2 cellular contexts compared by ENCODE assay signal in genomic region chr6:44078795-44079671, GRCh38.
A peak's percentile ranks its signal among the peaks of the same experiment; 100 is the strongest.
TF ChIP-seq lines count a peak whose summit lies in the region.

No MANE protein-coding gene starts in this region.

TF ChIP-seq in endothelial cell of umbilical vein, 7 proteins besides CTCF, POLR2A, EP300 and RAD21:
- no peak for TF ChIP-seq JUN (IDR thresholded peaks at IDR 0.05; ENCODE audit: borderline replicate concordance, insufficient read depth, insufficient read length, low read depth)
- TF ChIP-seq MAX (IDR thresholded peaks at IDR 0.05; ENCODE audit: insufficient read depth, insufficient read length): no peak
- TF ChIP-seq MYC (IDR thresholded peaks at IDR 0.05; ENCODE audit: low read depth, low read length): no peak
- no peak for TF ChIP-seq GATA2 (IDR thresholded peaks at IDR 0.05; ENCODE audit: insufficient read depth, insufficient read length, low read depth, low read length)
- TF ChIP-seq EZH2 (IDR thresholded peaks at IDR 0.05; ENCODE audit: borderline replicate concordance, low read depth, low read length, severe bottlenecking): no peak
- no peak for TF ChIP-seq FOS (IDR thresholded peaks at IDR 0.05; ENCODE audit: borderline replicate concordance, insufficient read depth, low read length)
- no peak for TF ChIP-seq POLR2AphosphoS5 (IDR thresholded peaks at IDR 0.05; ENCODE audit: insufficient read depth, low read depth, low read length)

TF ChIP-seq in neural cell, 6 proteins besides CTCF, POLR2A, EP300 and RAD21:
- TF ChIP-seq POLR2AphosphoS5 (IDR thresholded peaks at IDR 0.05): no peak
- no peak for TF ChIP-seq REST (IDR thresholded peaks at IDR 0.05; ENCODE audit: borderline replicate concordance)
- TF ChIP-seq MXI1 (conservative IDR thresholded peaks at IDR 0.05; ENCODE audit: poor library complexity, severe bottlenecking): no peak
- TF ChIP-seq SMC3 (conservative IDR thresholded peaks at IDR 0.05; ENCODE audit: poor library complexity): peak; percentile 98
- TF ChIP-seq TAF1 (IDR thresholded peaks at IDR 0.05; ENCODE audit: low read depth): no peak
- TF ChIP-seq EZH2 (IDR thresholded peaks at IDR 0.05; ENCODE audit: borderline replicate concordance, insufficient read depth, low read length, poor library complexity, severe bottlenecking): no peak
